In the genomic region with DNA sequence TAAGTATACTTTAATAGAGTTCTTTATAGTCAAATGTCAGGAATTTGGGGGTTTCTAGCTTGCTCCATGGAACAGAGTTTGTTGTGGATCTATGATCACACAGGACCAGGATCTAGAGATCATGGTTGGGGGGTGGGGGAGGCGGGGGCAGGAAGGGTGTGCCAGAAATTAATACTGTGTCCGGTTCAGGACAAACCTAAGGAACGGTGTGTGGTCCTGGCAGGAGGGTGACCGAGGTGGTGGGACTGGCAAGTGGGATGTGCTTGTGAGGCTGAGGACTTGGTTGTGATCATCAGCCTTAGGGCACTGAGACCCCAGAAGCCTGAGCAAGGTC, we compare ENCODE assay signal across 1 cellular context.
TF ChIP-seq lines count a peak whose summit lies in the region.

No MANE protein-coding gene starts in this region.

TF ChIP-seq in H1, 55 proteins besides CTCF, POLR2A, EP300 and RAD21:
- no peak for TF ChIP-seq CTBP2 (IDR thresholded peaks at IDR 0.05; ENCODE audit: borderline replicate concordance, insufficient read depth, insufficient read length, low read length)
- TF ChIP-seq, protein P1, sequence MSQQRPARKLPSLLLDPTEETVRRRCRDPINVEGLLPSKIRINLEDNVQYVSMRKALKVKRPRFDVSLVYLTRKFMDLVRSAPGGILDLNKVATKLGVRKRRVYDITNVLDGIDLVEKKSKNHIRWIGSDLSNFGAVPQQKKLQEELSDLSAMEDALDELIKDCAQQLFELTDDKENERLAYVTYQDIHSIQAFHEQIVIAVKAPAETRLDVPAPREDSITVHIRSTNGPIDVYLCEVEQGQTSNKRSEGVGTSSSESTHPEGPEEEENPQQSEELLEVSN (IDR thresholded peaks at IDR 0.05): no peak
- TF ChIP-seq SP2 (IDR thresholded peaks at IDR 0.05; ENCODE audit: low read length): no peak
- TF ChIP-seq BRCA1 (IDR thresholded peaks at IDR 0.05; ENCODE audit: low read depth, low read length): no peak
- TF ChIP-seq ASH2L (IDR thresholded peaks at IDR 0.05; ENCODE audit: low read length): no peak
